In genomic region chr11:47239889-47240288, GRCh38 we compare ENCODE assay signal across 27 cellular contexts. TPM values are rescaled to one million over a fixed set of nuclear protein-coding genes. Genes with fewer than 3 reads are reported as not detected.
DNase-seq lines count a peak whose midpoint lies in the region; ATAC-seq, FAIRE-seq and TF ChIP-seq lines count a peak whose summit lies in the region.
"Had no signal": no experiment of that assay in that cellular context is flagged by ENCODE, and none has a peak within 500 bp of the region (broad histone marks: within the 10 kb centered on the region; RNA-seq: fewer than 3 reads in every experiment).

No MANE protein-coding gene starts in this region.

- no peaks in the 10 kb centered on the region for H3K9me3 ChIP-seq in kidney (ENCODE audit: control insufficient read depth in 1 of 2, low read length in 2 of 2)
- H3K9me3 ChIP-seq: HAP-1, SJCRH30, stomach, tibial artery had no signal

- H3K79me2 ChIP-seq in GM23338 (replicated peaks; ENCODE audit: insufficient read depth) = no peaks in the 10 kb centered on the region
- H3K79me2 ChIP-seq: parathyroid adenoma had no signal

- no peaks in the 10 kb centered on the region for H3K9me3 Mint-ChIP-seq in activated naive CD4-positive, alpha-beta T cell treated with anti-CD3 and anti-CD28 coated beads for 36 hours
- H3K9me3 Mint-ChIP-seq in GM23338 = no peaks in the 10 kb centered on the region
- H3K9me3 Mint-ChIP-seq: activated T-helper 1 cell treated with anti-CD3 and anti-CD28 coated beads, Interleukin-12 subunit alpha, Interleukin-12 subunit beta, Interleukin-2, Interleukin-4 antibody, amounts not matched to agents 30 ng/mL and 10 ng/mL and 1 ng/mL, durations not matched to agents 14 hours and 24 hours and 36 hours; CD14-positive monocyte had no signal

- peaks cover 16% of the 10 kb centered on the region for H3K4me1 Mint-ChIP-seq in activated naive CD4-positive, alpha-beta T cell treated with anti-CD3 and anti-CD28 coated beads for 36 hours (ENCODE audit: low read depth)
- peaks cover 4% of the 10 kb centered on the region; the same call in 1 of the 3 replicates for H3K4me1 Mint-ChIP-seq in GM23338

- H3K36me3 Mint-ChIP-seq in activated naive CD4-positive, alpha-beta T cell treated with anti-CD3 and anti-CD28 coated beads for 36 hours (ENCODE audit: low read depth) = peaks cover 63% of the 10 kb centered on the region
- peaks cover 72% of the 10 kb centered on the region for H3K36me3 Mint-ChIP-seq in GM23338 (ENCODE audit: low read depth)

- intact Hi-C loops in activated naive CD4-positive, alpha-beta T cell treated with anti-CD3 and anti-CD28 coated beads for 36 hours (cut with micrococcal nuclease) = no loop called here
- intact Hi-C loops in kidney (cut with DNase I) = no loop called here

- peaks cover 10% of the 10 kb centered on the region; the same call in 1 of the 2 replicates for H3F3A ChIP-seq in GM23338 (replicated peaks; ENCODE audit: low read depth)

- no peaks in the 10 kb centered on the region; the same call in 1 of the 2 replicates for H4K20me1 ChIP-seq in GM23338 (replicated peaks; ENCODE audit: insufficient read depth)

- peak overlapping the region; percentile 10 for H3K27ac Mint-ChIP-seq in activated naive CD4-positive, alpha-beta T cell treated with anti-CD3 and anti-CD28 coated beads for 36 hours
- H3K27ac Mint-ChIP-seq in GM23338 = no peak overlapping the region
- H3K27ac Mint-ChIP-seq: activated CD8-positive, alpha-beta memory T cell treated with anti-CD3 and anti-CD28 coated beads, Interleukin-2, amount 10 ng/mL, durations not matched to agents 7 days and 5 days; activated naive CD8-positive, alpha-beta T cell; activated T-helper 1 cell treated with anti-CD3 and anti-CD28 coated beads, Interleukin-12 subunit alpha, Interleukin-12 subunit beta, Interleukin-2, Interleukin-4 antibody, amounts not matched to agents 30 ng/mL and 10 ng/mL and 1 ng/mL, durations not matched to agents 14 hours and 24 hours and 36 hours had no signal

- no peaks in the 10 kb centered on the region for H3K27me3 ChIP-seq in GM23338 (ENCODE audit: insufficient read depth)
- H3K27me3 ChIP-seq: SJCRH30, stomach, tibial artery had no signal

- FAIRE-seq in kidney (lab: Jason Lieb, UNC) = no peak
- FAIRE-seq: astrocyte, D721Med had no signal

- TF ChIP-seq CTCF in GM23338 (conservative IDR thresholded peaks at IDR 0.05; ENCODE audit: low read depth in 2 of 2) (no peak), kidney (IDR thresholded peaks at IDR 0.05; ENCODE audit: borderline replicate concordance, extremely low read depth, insufficient read depth) (no peak), GM20000 (IDR thresholded peaks at IDR 0.05; ENCODE audit: extremely low read depth, missing control alignments) (no peak)

- H3K4me3 ChIP-seq in GM23338 = no peak overlapping the region
- no peak overlapping the region for H3K4me3 ChIP-seq in kidney (ENCODE audit: low read length in 2 of 2)
- H3K4me3 ChIP-seq: HAP-1, SJCRH30, stomach, tibial artery had no signal

- H3K4me2 ChIP-seq in GM23338 = no peak overlapping the region

- H3K27me3 Mint-ChIP-seq in activated naive CD4-positive, alpha-beta T cell treated with anti-CD3 and anti-CD28 coated beads for 36 hours (ENCODE audit: low read depth) = no peaks in the 10 kb centered on the region
- peaks cover 19% of the 10 kb centered on the region for H3K27me3 Mint-ChIP-seq in GM23338 (ENCODE audit: insufficient read depth, low read depth, poor library complexity)
- H3K27me3 Mint-ChIP-seq: activated CD8-positive, alpha-beta memory T cell treated with anti-CD3 and anti-CD28 coated beads, Interleukin-2, amount 10 ng/mL, durations not matched to agents 7 days and 5 days; activated naive CD8-positive, alpha-beta T cell had no signal

- H3K36me3 ChIP-seq in GM23338 (ENCODE audit: insufficient read depth) = peaks cover 11% of the 10 kb centered on the region
- peaks cover 31 to 44% of the 10 kb centered on the region in 2 donors for H3K36me3 ChIP-seq in kidney (ENCODE audit: control insufficient read depth in 1 of 2, insufficient read depth in 2 of 2, low read length in 2 of 2)

- H3K27ac ChIP-seq in GM23338 (ENCODE audit: low read depth) (no peak overlapping the region), kidney (ENCODE audit: low read depth in 2 of 2, low read length in 2 of 2) (no peak overlapping the region)
- H3K27ac ChIP-seq: parathyroid adenoma, SJCRH30, tibial artery had no signal

- CTCF ChIA-PET in activated naive CD4-positive, alpha-beta T cell treated with anti-CD3 and anti-CD28 coated beads for 36 hours (lab: Charles Lee) = interaction anchor here (1.4 kb wide), 1 partner anchor 9 kb away, joined by 5 read pairs; the partner anchor contains the start of gene ACP2

- ATAC-seq in GM23338 (no peak), esophagus mucosa (no peak)
- ATAC-seq: activated CD8-positive, alpha-beta memory T cell treated with anti-CD3 and anti-CD28 coated beads, Interleukin-2, amount 10 ng/mL, durations not matched to agents 7 days and 5 days; Panc1 had no signal

- no peak overlapping the region for H3K9ac ChIP-seq in kidney (ENCODE audit: low read length in 2 of 2)
- H3K9ac ChIP-seq: parathyroid adenoma had no signal

- DNase-seq in activated naive CD4-positive, alpha-beta T cell treated with anti-CD3 and anti-CD28 coated beads for 36 hours = no peak
- no peak for DNase-seq in activated naive CD4-positive, alpha-beta T cell treated with Interleukin-2 at 50 U/mL for 16 hours
- DNase-seq in GM23338 (ENCODE audit: low spot score) (no peak), kidney (peak; percentile 37), GM20000 (ENCODE audit: low spot score) (no peak)
- DNase-seq: ACHN; activated CD4-positive, alpha-beta T cell treated with anti-CD3 and anti-CD28 coated beads for 4 hours; activated CD8-positive, alpha-beta memory T cell treated with anti-CD3 and anti-CD28 coated beads, Interleukin-2, amount 10 ng/mL, durations not matched to agents 7 days and 5 days; central memory CD4-positive, alpha-beta T cell; kidney glomerular epithelial cell; NCI-H1048; NCI-H187; NCI-H524 treated with DMSO at 0.1 percent for 48 hours; SJCRH30; stimulated activated CD4-positive, alpha-beta T cell treated with anti-CD3 and anti-CD28 coated beads, Interleukin-4, amount 100 ng/mL, for 4 hours; stomach had no signal

- peak overlapping the region; percentile 11 for H3K4me3 Mint-ChIP-seq in activated naive CD4-positive, alpha-beta T cell treated with anti-CD3 and anti-CD28 coated beads for 36 hours
- H3K4me3 Mint-ChIP-seq in GM23338 = no peak overlapping the region
- H3K4me3 Mint-ChIP-seq: activated CD8-positive, alpha-beta memory T cell treated with anti-CD3 and anti-CD28 coated beads, Interleukin-2, amount 10 ng/mL, durations not matched to agents 7 days and 5 days; activated naive CD8-positive, alpha-beta T cell; activated T-helper 1 cell treated with anti-CD3 and anti-CD28 coated beads, Interleukin-12 subunit alpha, Interleukin-12 subunit beta, Interleukin-2, Interleukin-4 antibody, amounts not matched to agents 30 ng/mL and 10 ng/mL and 1 ng/mL, durations not matched to agents 14 hours and 24 hours and 36 hours; CD14-positive monocyte had no signal

- no peaks in the 10 kb centered on the region for H3K9me2 ChIP-seq in GM23338 (ENCODE audit: insufficient read depth)

- H3K4me1 ChIP-seq in GM23338 (ENCODE audit: insufficient read depth) (no peaks in the 10 kb centered on the region), kidney (ENCODE audit: control insufficient read depth in 1 of 2, insufficient read depth in 1 of 2, low read depth in 1 of 2, low read length in 2 of 2) (no peaks in the 10 kb centered on the region)
- H3K4me1 ChIP-seq: HAP-1, parathyroid adenoma, SJCRH30, tibial artery had no signal

- H2AFZ ChIP-seq in GM23338 = no peak overlapping the region
- H2AFZ ChIP-seq: parathyroid adenoma had no signal

TF ChIP-seq in GM23338, 12 proteins besides CTCF, POLR2A, EP300 and RAD21:
- TF ChIP-seq CREB1 (CRISPR knock-in tag; IDR thresholded peaks at IDR 0.05; ENCODE audit: low read depth) = no peak
- peak; percentile 17; the same call in 1 of the 2 replicates for TF ChIP-seq POLR2AphosphoS5 (IDR thresholded peaks at IDR 0.05; ENCODE audit: low read depth)
- no peak for TF ChIP-seq EZH2 (IDR thresholded peaks at IDR 0.05; ENCODE audit: low read depth, unreplicated experiment)
- no peak for TF ChIP-seq ZNF331 (CRISPR knock-in tag; IDR thresholded peaks at IDR 0.05; ENCODE audit: low read depth)
- TF ChIP-seq EZH2phosphoT487 (IDR thresholded peaks at IDR 0.05; ENCODE audit: unreplicated experiment) = no peak
- no peak for TF ChIP-seq STAT1 (IDR thresholded peaks at IDR 0.05; ENCODE audit: unreplicated experiment)

RNA-seq across cellular contexts. Expression of gene ACP2, which starts 8.7 kb away (rescaled TPM):
- total RNA-seq in activated naive CD4-positive, alpha-beta T cell treated with anti-CD3 and anti-CD28 coated beads for 36 hours = 1 to 10 TPM; 8.0 to 9.3 TPM
- total RNA-seq in GM23338 (2014; rRNA removed; shearing (Covaris generic)) = 32.1 and 33.5 TPM in 2 replicates
- polyA plus RNA-seq in GM23338 (2016; fragmentation: Nextera tagmentation; extraction: Ambion mirVana) (5.6 and 7.3 TPM in 2 replicates), kidney (ENCODE audit: insufficient read depth, low read depth, low replicate concordance) (72.7 TPM)
- total RNA-seq in kidney (45.1 TPM), esophagus mucosa (12.7 TPM)

RNA-seq across cellular contexts. Expression of gene NR1H3, which starts 17.9 kb away (rescaled TPM):
- 10 to 100 TPM; 10.4 to 11.3 TPM for total RNA-seq in activated naive CD4-positive, alpha-beta T cell treated with anti-CD3 and anti-CD28 coated beads for 36 hours
- total RNA-seq in GM23338 (2014; rRNA removed; shearing (Covaris generic)) = 23.7 and 23.8 TPM in 2 replicates
- 16.5 and 17.5 TPM in 2 replicates for polyA plus RNA-seq in GM23338 (2016; fragmentation: Nextera tagmentation; extraction: Ambion mirVana)
- 27.9 TPM for total RNA-seq in kidney
- polyA plus RNA-seq in kidney (ENCODE audit: insufficient read depth, low read depth, low replicate concordance) = 73.8 TPM
- total RNA-seq in esophagus mucosa = 5.8 TPM

RNA-seq across cellular contexts. Expression of gene DDB2, which starts 25.1 kb away (rescaled TPM):
- total RNA-seq in activated naive CD4-positive, alpha-beta T cell treated with anti-CD3 and anti-CD28 coated beads for 36 hours = 100 to 1,000 TPM; 273 to 282 TPM
- total RNA-seq in GM23338 (2014; rRNA removed; shearing (Covaris generic)) = 62.5 and 63.1 TPM in 2 replicates
- polyA plus RNA-seq in GM23338 (2016; fragmentation: Nextera tagmentation; extraction: Ambion mirVana) (58.7 and 60.2 TPM in 2 replicates), kidney (ENCODE audit: insufficient read depth, low read depth, low replicate concordance) (14.9 TPM)
- total RNA-seq in kidney (29.0 TPM), esophagus mucosa (49.3 TPM)

RNA-seq across cellular contexts. Expression of gene MADD, which starts 30.0 kb away (rescaled TPM):
- total RNA-seq in activated naive CD4-positive, alpha-beta T cell treated with anti-CD3 and anti-CD28 coated beads for 36 hours = 10 to 100 TPM; 49.9 to 52.2 TPM
- 33.3 and 43.8 TPM in 2 replicates for total RNA-seq in GM23338 (2014; rRNA removed; shearing (Covaris generic))
- polyA plus RNA-seq in GM23338 (2016; fragmentation: Nextera tagmentation; extraction: Ambion mirVana) = 12.5 and 13.4 TPM in 2 replicates
- total RNA-seq in kidney = 39.2 TPM
- 19.0 TPM for polyA plus RNA-seq in kidney (ENCODE audit: insufficient read depth, low read depth, low replicate concordance)
- total RNA-seq in esophagus mucosa = 11.4 TPM

RNA-seq across cellular contexts. Expression of gene PACSIN3, which starts 53.7 kb away (rescaled TPM):
- 1 to 10 TPM; 6.5 to 7.2 TPM for total RNA-seq in activated naive CD4-positive, alpha-beta T cell treated with anti-CD3 and anti-CD28 coated beads for 36 hours
- total RNA-seq in GM23338 (2014; rRNA removed; shearing (Covaris generic)) = 66.5 and 72.1 TPM in 2 replicates
- polyA plus RNA-seq in GM23338 (2016; fragmentation: Nextera tagmentation; extraction: Ambion mirVana) (38.8 and 39.6 TPM in 2 replicates), kidney (ENCODE audit: insufficient read depth, low read depth, low replicate concordance) (28.5 TPM)
- total RNA-seq in kidney (15.1 TPM), esophagus mucosa (55.3 TPM)
- polyA plus RNA-seq: CD14-positive monocyte, neural cell had no signal
